ENCODE assay signal across 24 cellular contexts in genomic region chr18:54415086-54415485, GRCh38. TPM values are rescaled to one million over a fixed set of nuclear protein-coding genes. Genes with fewer than 3 reads are reported as not detected.
"Had no signal": no experiment of that assay in that cellular context is flagged by ENCODE, and none has a peak within 500 bp of the region (broad histone marks: within the 10 kb centered on the region; RNA-seq: fewer than 3 reads in every experiment).

No MANE protein-coding gene starts in this region.

- H3K4me3 ChIP-seq: K562, SJSA1, SK-N-MC had no signal

- H3K27ac ChIP-seq: HL-60, KMS-11, SJSA1, SK-N-MC had no signal

- DNase-seq: Kasumi-1, MM.1S, NCI-H1092 treated with DMSO at 0.1 percent for 48 hours, NCI-H1436, NCI-H187, NCI-H2029, NCI-H2081 treated with DMSO at 0.1 percent for 48 hours, NCI-H2171, NCI-H226, NCI-H446, NCI-H510A, NCI-H524 treated with DMSO at 0.1 percent for 48 hours, NCI-H69, NCI-H774, Right ventricle myocardium superior, RPMI8226, SIG-M5 had no signal

- H3K9me3 ChIP-seq: SJSA1 had no signal

- ATAC-seq: K562 had no signal

- H3K9ac ChIP-seq: KMS-11 had no signal

- H3K27me3 ChIP-seq: SJSA1 had no signal

- H3K36me3 ChIP-seq: SJSA1 had no signal

- H3K4me2 ChIP-seq: KMS-11 had no signal

RNA-seq across cellular contexts. Expression of gene STARD6, which starts 57.4 kb away (rescaled TPM):
- total RNA-seq: K562, M059J, Right ventricle myocardium superior had no signal
- polyA plus RNA-seq: IgD-negative memory B cell had no signal
